21 cellular contexts compared by ENCODE assay signal in the genomic region with DNA sequence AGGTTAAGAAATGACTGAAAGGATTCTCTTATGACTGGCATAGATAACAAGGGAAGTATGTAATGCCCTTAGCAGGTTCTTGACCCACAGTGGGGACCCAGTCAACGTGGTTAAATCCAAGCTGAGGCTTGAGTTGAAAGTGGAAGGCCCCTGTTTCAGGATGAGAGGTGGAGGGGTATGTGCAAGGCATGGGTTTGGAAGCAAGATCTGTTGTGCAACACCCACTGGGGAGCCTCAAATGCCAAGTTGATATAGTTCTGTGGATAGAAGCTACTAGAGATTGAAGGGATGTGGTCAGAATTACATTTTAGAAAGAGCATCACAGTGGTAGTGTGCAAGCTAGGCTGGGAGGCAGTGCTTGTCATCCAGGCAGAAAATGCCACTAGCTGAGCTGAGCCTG. TPM values are rescaled to one million over a fixed set of nuclear protein-coding genes. Genes with fewer than 3 reads are reported as not detected.
DNase-seq lines count a peak whose midpoint lies in the region; TF ChIP-seq lines count a peak whose summit lies in the region.
"Had no signal": no experiment of that assay in that cellular context is flagged by ENCODE, and none has a peak within 500 bp of the region (broad histone marks: within the 10 kb centered on the region; RNA-seq: fewer than 3 reads in every experiment).

No MANE protein-coding gene starts in this region.

- intact Hi-C loops in activated T-helper 2 cell treated with anti-CD3 and anti-CD28 coated beads, Interferon-gamma antibody, Interleukin-2, Interleukin-4, amounts not matched to agents 10 μg/mL and 5 μg/mL and 100 μg/mL, durations not matched to agents 14 hours and 24 hours and 36 hours (cut with micrococcal nuclease) = loop anchor here (2.0 to 5.0 kb wide), 3 partner anchors 44 to 182 kb away; no protein-coding TSS in a partner anchor
- intact Hi-C loops in breast epithelium (cut with DNase I; ENCODE audit: low total_unique reads) = loop anchor here (5.0 kb wide), 1 partner anchor 903 kb away; no protein-coding TSS in a partner anchor

- TF ChIP-seq CTCF in NB4 (IDR thresholded peaks at IDR 0.05; ENCODE audit: low read depth, low read length) = no peak
- TF ChIP-seq CTCF in breast epithelium (IDR thresholded peaks at IDR 0.05) = no peak

- no peaks in the 10 kb centered on the region for H3K27me3 ChIP-seq in breast epithelium
- H3K27me3 ChIP-seq: colonic mucosa, ovary, thyroid gland had no signal

- H3K36me3 ChIP-seq in breast epithelium = no peaks in the 10 kb centered on the region
- H3K36me3 ChIP-seq: colonic mucosa, ovary had no signal

- no peaks in the 10 kb centered on the region for H3K27me3 Mint-ChIP-seq in activated naive CD4-positive, alpha-beta T cell treated with anti-CD3 and anti-CD28 coated beads, Interleukin-2, amount 10 ng/mL, durations not matched to agents 7 days and 5 days
- no peaks in the 10 kb centered on the region for H3K27me3 Mint-ChIP-seq in activated T-helper 2 cell treated with anti-CD3 and anti-CD28 coated beads, Interferon-gamma antibody, Interleukin-2, Interleukin-4, amounts not matched to agents 10 μg/mL and 5 μg/mL and 100 μg/mL, durations not matched to agents 14 hours and 24 hours and 36 hours (ENCODE audit: low read depth)
- no peaks in the 10 kb centered on the region for H3K27me3 Mint-ChIP-seq in stimulated activated naive CD8-positive, alpha-beta T cell treated with anti-CD3 and anti-CD28 coated beads, Interleukin-15, Interleukin-2, amounts not matched to agents 100 ng/mL and 50 ng/mL, for 24 hours
- H3K27me3 Mint-ChIP-seq: brain; CD4-positive, CD25-positive, alpha-beta regulatory T cell had no signal

- no peak overlapping the region for H3K4me3 Mint-ChIP-seq in activated naive CD4-positive, alpha-beta T cell treated with anti-CD3 and anti-CD28 coated beads, Interleukin-2, amount 10 ng/mL, durations not matched to agents 7 days and 5 days
- no peak overlapping the region for H3K4me3 Mint-ChIP-seq in activated T-helper 2 cell treated with anti-CD3 and anti-CD28 coated beads, Interferon-gamma antibody, Interleukin-2, Interleukin-4, amounts not matched to agents 10 μg/mL and 5 μg/mL and 100 μg/mL, durations not matched to agents 14 hours and 24 hours and 36 hours (ENCODE audit: low read depth)
- no peak overlapping the region for H3K4me3 Mint-ChIP-seq in stimulated activated naive CD8-positive, alpha-beta T cell treated with anti-CD3 and anti-CD28 coated beads, Interleukin-15, Interleukin-2, amounts not matched to agents 100 ng/mL and 50 ng/mL, for 24 hours
- H3K4me3 Mint-ChIP-seq: brain, endodermal cell had no signal

- H3K4me1 ChIP-seq in breast epithelium = no peaks in the 10 kb centered on the region

- no peak for DNase-seq in activated naive CD4-positive, alpha-beta T cell treated with anti-CD3 and anti-CD28 coated beads, Interleukin-2, amount 10 ng/mL, durations not matched to agents 7 days and 5 days
- DNase-seq in activated naive CD4-positive, alpha-beta T cell treated with Interleukin-2 at 50 U/mL for 16 hours = no peak
- DNase-seq in NB4 (ENCODE audit: low read depth) (peak; percentile 43), breast epithelium (ENCODE audit: low spot score in 2 of 2) (no peak), DMS 273 treated with DMSO at 0.1 percent for 48 hours (lab: John Stamatoyannopoulos, UW) (no peak)
- no peak for DNase-seq in activated T-helper 2 cell treated with anti-CD3 and anti-CD28 coated beads, Interferon-gamma antibody, Interleukin-2, Interleukin-4, amounts not matched to agents 10 μg/mL and 5 μg/mL and 100 μg/mL, durations not matched to agents 14 hours and 24 hours and 36 hours (ENCODE audit: low spot score)
- DNase-seq: colonic mucosa; DMS53; endodermal cell; GF-D8; NCI-H2029; NCI-H345; ovary; PC-9; SHP77 treated with DMSO at 0.1 percent for 48 hours; stimulated activated CD4-positive, alpha-beta T cell treated with anti-CD3 and anti-CD28 coated beads, Interleukin-15, amount 100 ng/mL, for 24 hours; thyroid gland had no signal

- peaks cover 36% of the 10 kb centered on the region for H3K4me1 Mint-ChIP-seq in activated naive CD4-positive, alpha-beta T cell treated with anti-CD3 and anti-CD28 coated beads, Interleukin-2, amount 10 ng/mL, durations not matched to agents 7 days and 5 days
- peaks cover 20% of the 10 kb centered on the region for H3K4me1 Mint-ChIP-seq in activated T-helper 2 cell treated with anti-CD3 and anti-CD28 coated beads, Interferon-gamma antibody, Interleukin-2, Interleukin-4, amounts not matched to agents 10 μg/mL and 5 μg/mL and 100 μg/mL, durations not matched to agents 14 hours and 24 hours and 36 hours (ENCODE audit: low read depth)
- H3K4me1 Mint-ChIP-seq in stimulated activated naive CD8-positive, alpha-beta T cell treated with anti-CD3 and anti-CD28 coated beads, Interleukin-15, Interleukin-2, amounts not matched to agents 100 ng/mL and 50 ng/mL, for 24 hours (ENCODE audit: low read depth) = peaks cover 35% of the 10 kb centered on the region

- H3K36me3 Mint-ChIP-seq in activated naive CD4-positive, alpha-beta T cell treated with anti-CD3 and anti-CD28 coated beads, Interleukin-2, amount 10 ng/mL, durations not matched to agents 7 days and 5 days = peaks cover 25% of the 10 kb centered on the region
- H3K36me3 Mint-ChIP-seq in activated T-helper 2 cell treated with anti-CD3 and anti-CD28 coated beads, Interferon-gamma antibody, Interleukin-2, Interleukin-4, amounts not matched to agents 10 μg/mL and 5 μg/mL and 100 μg/mL, durations not matched to agents 14 hours and 24 hours and 36 hours (ENCODE audit: low read depth) = peaks cover 54% of the 10 kb centered on the region
- H3K36me3 Mint-ChIP-seq in stimulated activated naive CD8-positive, alpha-beta T cell treated with anti-CD3 and anti-CD28 coated beads, Interleukin-15, Interleukin-2, amounts not matched to agents 100 ng/mL and 50 ng/mL, for 24 hours (ENCODE audit: low read depth) = peaks cover 48% of the 10 kb centered on the region

- no peaks in the 10 kb centered on the region for H3K9me3 Mint-ChIP-seq in activated naive CD4-positive, alpha-beta T cell treated with anti-CD3 and anti-CD28 coated beads, Interleukin-2, amount 10 ng/mL, durations not matched to agents 7 days and 5 days
- no peaks in the 10 kb centered on the region for H3K9me3 Mint-ChIP-seq in activated T-helper 2 cell treated with anti-CD3 and anti-CD28 coated beads, Interferon-gamma antibody, Interleukin-2, Interleukin-4, amounts not matched to agents 10 μg/mL and 5 μg/mL and 100 μg/mL, durations not matched to agents 14 hours and 24 hours and 36 hours
- H3K9me3 Mint-ChIP-seq in stimulated activated naive CD8-positive, alpha-beta T cell treated with anti-CD3 and anti-CD28 coated beads, Interleukin-15, Interleukin-2, amounts not matched to agents 100 ng/mL and 50 ng/mL, for 24 hours = no peaks in the 10 kb centered on the region
- H3K9me3 Mint-ChIP-seq: brain; CD4-positive, CD25-positive, alpha-beta regulatory T cell; endodermal cell had no signal

- H3K4me3 ChIP-seq in NB4 (ENCODE audit: low read depth, low read length) (no peak overlapping the region), breast epithelium (no peak overlapping the region)
- H3K4me3 ChIP-seq: colonic mucosa, ovary, PC-9, thyroid gland had no signal

- no peaks in the 10 kb centered on the region for H3K9me3 ChIP-seq in breast epithelium
- H3K9me3 ChIP-seq: colonic mucosa, ovary, thyroid gland had no signal

- TF ChIP-seq POLR2A in NB4 (IDR thresholded peaks at IDR 0.05; ENCODE audit: extremely low read depth, insufficient read length) = no peak
- no peak for TF ChIP-seq POLR2A in breast epithelium (IDR thresholded peaks at IDR 0.05)

- no peak overlapping the region for H3K27ac ChIP-seq in breast epithelium
- H3K27ac ChIP-seq: colonic mucosa, ovary, PC-9, thyroid gland, VCaP had no signal

- peak overlapping the region; percentile 53 for H3K27ac Mint-ChIP-seq in activated naive CD4-positive, alpha-beta T cell treated with anti-CD3 and anti-CD28 coated beads, Interleukin-2, amount 10 ng/mL, durations not matched to agents 7 days and 5 days
- peak overlapping the region; percentile 81 for H3K27ac Mint-ChIP-seq in activated T-helper 2 cell treated with anti-CD3 and anti-CD28 coated beads, Interferon-gamma antibody, Interleukin-2, Interleukin-4, amounts not matched to agents 10 μg/mL and 5 μg/mL and 100 μg/mL, durations not matched to agents 14 hours and 24 hours and 36 hours
- peak overlapping the region; percentile 53 for H3K27ac Mint-ChIP-seq in stimulated activated naive CD8-positive, alpha-beta T cell treated with anti-CD3 and anti-CD28 coated beads, Interleukin-15, Interleukin-2, amounts not matched to agents 100 ng/mL and 50 ng/mL, for 24 hours
- H3K27ac Mint-ChIP-seq: brain, endodermal cell had no signal

- CTCF ChIA-PET in activated naive CD4-positive, alpha-beta T cell treated with anti-CD3 and anti-CD28 coated beads, Interleukin-2, amount 10 ng/mL, durations not matched to agents 7 days and 5 days (lab: Charles Lee) = no interaction called here

RNA-seq across cellular contexts. Expression of gene PABPC1L, which starts 5.1 kb away (rescaled TPM):
- total RNA-seq in activated T-helper 2 cell treated with anti-CD3 and anti-CD28 coated beads, Interferon-gamma antibody, Interleukin-2, Interleukin-4, amounts not matched to agents 10 μg/mL and 5 μg/mL and 100 μg/mL, durations not matched to agents 14 hours and 24 hours and 36 hours = 83.6 and 94.1 TPM in 2 replicates
- total RNA-seq in breast epithelium = 10 to 100 TPM in 2 of 3 donors, 1 to 10 TPM in 1; 6.9 to 55.3 (median 28.8) TPM

RNA-seq across cellular contexts. Expression of gene YWHAB, which starts 29.4 kb away (rescaled TPM):
- 221 and 225 TPM in 2 replicates for total RNA-seq in activated T-helper 2 cell treated with anti-CD3 and anti-CD28 coated beads, Interferon-gamma antibody, Interleukin-2, Interleukin-4, amounts not matched to agents 10 μg/mL and 5 μg/mL and 100 μg/mL, durations not matched to agents 14 hours and 24 hours and 36 hours
- total RNA-seq in breast epithelium = 100 to 1,000 TPM; 125 to 155 (median 139) TPM

RNA-seq across cellular contexts. Expression of gene TOMM34, which starts 45.3 kb away (rescaled TPM):
- 59.5 and 62.1 TPM in 2 replicates for total RNA-seq in activated T-helper 2 cell treated with anti-CD3 and anti-CD28 coated beads, Interferon-gamma antibody, Interleukin-2, Interleukin-4, amounts not matched to agents 10 μg/mL and 5 μg/mL and 100 μg/mL, durations not matched to agents 14 hours and 24 hours and 36 hours
- total RNA-seq in breast epithelium = 10 to 100 TPM; 14.6 to 21.0 (median 20.3) TPM

RNA-seq across cellular contexts. Expression of gene STK4, which starts 51.4 kb away (rescaled TPM):
- total RNA-seq in activated T-helper 2 cell treated with anti-CD3 and anti-CD28 coated beads, Interferon-gamma antibody, Interleukin-2, Interleukin-4, amounts not matched to agents 10 μg/mL and 5 μg/mL and 100 μg/mL, durations not matched to agents 14 hours and 24 hours and 36 hours = 147 and 149 TPM in 2 replicates
- 10 to 100 TPM; 33.1 to 35.3 (median 34.7) TPM for total RNA-seq in breast epithelium
